Comparison of ENCODE assay signal across 2 cellular contexts in the genomic region with DNA sequence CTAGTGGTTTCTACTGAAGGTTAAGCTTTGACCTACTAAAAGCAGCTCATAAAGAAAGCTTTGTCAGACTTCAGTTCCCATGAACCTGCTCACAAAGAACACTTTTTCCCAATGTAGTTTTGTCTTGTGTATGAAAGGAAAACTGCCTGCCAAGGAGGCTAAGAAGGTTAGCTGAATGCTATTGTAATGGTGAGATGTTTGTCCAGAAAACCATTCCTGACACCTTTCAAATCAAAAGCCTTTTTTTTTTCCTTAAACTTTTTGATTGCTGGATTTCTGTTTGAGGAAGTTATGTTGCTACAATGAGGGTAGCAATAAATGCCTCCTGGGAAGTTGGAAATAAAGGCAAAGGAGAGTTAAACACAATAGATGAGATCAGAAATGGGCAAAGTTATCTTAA.
TF ChIP-seq lines count a peak whose summit lies in the region.

No MANE protein-coding gene starts in this region.

TF ChIP-seq in SK-N-SH, 30 proteins besides CTCF, POLR2A, EP300 and RAD21 (continued from another document):
- TF ChIP-seq, protein P1, sequence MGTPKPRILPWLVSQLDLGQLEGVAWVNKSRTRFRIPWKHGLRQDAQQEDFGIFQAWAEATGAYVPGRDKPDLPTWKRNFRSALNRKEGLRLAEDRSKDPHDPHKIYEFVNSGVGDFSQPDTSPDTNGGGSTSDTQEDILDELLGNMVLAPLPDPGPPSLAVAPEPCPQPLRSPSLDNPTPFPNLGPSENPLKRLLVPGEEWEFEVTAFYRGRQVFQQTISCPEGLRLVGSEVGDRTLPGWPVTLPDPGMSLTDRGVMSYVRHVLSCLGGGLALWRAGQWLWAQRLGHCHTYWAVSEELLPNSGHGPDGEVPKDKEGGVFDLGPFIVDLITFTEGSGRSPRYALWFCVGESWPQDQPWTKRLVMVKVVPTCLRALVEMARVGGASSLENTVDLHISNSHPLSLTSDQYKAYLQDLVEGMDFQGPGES (IDR thresholded peaks at IDR 0.05; ENCODE audit: low read depth, low read length): no peak
- no peak for TF ChIP-seq TCF12 (IDR thresholded peaks at IDR 0.05)
- TF ChIP-seq GABPA (IDR thresholded peaks at IDR 0.05; ENCODE audit: low read depth): no peak
- TF ChIP-seq, protein P2, sequence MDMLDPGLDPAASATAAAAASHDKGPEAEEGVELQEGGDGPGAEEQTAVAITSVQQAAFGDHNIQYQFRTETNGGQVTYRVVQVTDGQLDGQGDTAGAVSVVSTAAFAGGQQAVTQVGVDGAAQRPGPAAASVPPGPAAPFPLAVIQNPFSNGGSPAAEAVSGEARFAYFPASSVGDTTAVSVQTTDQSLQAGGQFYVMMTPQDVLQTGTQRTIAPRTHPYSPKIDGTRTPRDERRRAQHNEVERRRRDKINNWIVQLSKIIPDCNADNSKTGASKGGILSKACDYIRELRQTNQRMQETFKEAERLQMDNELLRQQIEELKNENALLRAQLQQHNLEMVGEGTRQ (IDR thresholded peaks at IDR 0.05; ENCODE audit: borderline replicate concordance, low read depth, low read length): no peak
- TF ChIP-seq, protein P3, sequence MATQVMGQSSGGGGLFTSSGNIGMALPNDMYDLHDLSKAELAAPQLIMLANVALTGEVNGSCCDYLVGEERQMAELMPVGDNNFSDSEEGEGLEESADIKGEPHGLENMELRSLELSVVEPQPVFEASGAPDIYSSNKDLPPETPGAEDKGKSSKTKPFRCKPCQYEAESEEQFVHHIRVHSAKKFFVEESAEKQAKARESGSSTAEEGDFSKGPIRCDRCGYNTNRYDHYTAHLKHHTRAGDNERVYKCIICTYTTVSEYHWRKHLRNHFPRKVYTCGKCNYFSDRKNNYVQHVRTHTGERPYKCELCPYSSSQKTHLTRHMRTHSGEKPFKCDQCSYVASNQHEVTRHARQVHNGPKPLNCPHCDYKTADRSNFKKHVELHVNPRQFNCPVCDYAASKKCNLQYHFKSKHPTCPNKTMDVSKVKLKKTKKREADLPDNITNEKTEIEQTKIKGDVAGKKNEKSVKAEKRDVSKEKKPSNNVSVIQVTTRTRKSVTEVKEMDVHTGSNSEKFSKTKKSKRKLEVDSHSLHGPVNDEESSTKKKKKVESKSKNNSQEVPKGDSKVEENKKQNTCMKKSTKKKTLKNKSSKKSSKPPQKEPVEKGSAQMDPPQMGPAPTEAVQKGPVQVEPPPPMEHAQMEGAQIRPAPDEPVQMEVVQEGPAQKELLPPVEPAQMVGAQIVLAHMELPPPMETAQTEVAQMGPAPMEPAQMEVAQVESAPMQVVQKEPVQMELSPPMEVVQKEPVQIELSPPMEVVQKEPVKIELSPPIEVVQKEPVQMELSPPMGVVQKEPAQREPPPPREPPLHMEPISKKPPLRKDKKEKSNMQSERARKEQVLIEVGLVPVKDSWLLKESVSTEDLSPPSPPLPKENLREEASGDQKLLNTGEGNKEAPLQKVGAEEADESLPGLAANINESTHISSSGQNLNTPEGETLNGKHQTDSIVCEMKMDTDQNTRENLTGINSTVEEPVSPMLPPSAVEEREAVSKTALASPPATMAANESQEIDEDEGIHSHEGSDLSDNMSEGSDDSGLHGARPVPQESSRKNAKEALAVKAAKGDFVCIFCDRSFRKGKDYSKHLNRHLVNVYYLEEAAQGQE (IDR thresholded peaks at IDR 0.05; ENCODE audit: low read depth, low read length): no peak
- TF ChIP-seq, protein P4, sequence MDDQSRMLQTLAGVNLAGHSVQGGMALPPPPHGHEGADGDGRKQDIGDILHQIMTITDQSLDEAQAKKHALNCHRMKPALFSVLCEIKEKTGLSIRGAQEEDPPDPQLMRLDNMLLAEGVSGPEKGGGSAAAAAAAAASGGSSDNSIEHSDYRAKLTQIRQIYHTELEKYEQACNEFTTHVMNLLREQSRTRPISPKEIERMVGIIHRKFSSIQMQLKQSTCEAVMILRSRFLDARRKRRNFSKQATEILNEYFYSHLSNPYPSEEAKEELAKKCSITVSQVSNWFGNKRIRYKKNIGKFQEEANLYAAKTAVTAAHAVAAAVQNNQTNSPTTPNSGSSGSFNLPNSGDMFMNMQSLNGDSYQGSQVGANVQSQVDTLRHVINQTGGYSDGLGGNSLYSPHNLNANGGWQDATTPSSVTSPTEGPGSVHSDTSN (IDR thresholded peaks at IDR 0.05): no peak
- no peak for TF ChIP-seq SMC3 (IDR thresholded peaks at IDR 0.05; ENCODE audit: low read depth, low read length)

TF ChIP-seq in SK-N-SH treated with all-trans-retinoic acid at 6 μM for 48 hours, 23 proteins besides CTCF, POLR2A, EP300 and RAD21 (continued from another document):
- no peak for TF ChIP-seq ZNF70 (CRISPR knock-in tag; IDR thresholded peaks at IDR 0.05)
- TF ChIP-seq, protein P5, sequence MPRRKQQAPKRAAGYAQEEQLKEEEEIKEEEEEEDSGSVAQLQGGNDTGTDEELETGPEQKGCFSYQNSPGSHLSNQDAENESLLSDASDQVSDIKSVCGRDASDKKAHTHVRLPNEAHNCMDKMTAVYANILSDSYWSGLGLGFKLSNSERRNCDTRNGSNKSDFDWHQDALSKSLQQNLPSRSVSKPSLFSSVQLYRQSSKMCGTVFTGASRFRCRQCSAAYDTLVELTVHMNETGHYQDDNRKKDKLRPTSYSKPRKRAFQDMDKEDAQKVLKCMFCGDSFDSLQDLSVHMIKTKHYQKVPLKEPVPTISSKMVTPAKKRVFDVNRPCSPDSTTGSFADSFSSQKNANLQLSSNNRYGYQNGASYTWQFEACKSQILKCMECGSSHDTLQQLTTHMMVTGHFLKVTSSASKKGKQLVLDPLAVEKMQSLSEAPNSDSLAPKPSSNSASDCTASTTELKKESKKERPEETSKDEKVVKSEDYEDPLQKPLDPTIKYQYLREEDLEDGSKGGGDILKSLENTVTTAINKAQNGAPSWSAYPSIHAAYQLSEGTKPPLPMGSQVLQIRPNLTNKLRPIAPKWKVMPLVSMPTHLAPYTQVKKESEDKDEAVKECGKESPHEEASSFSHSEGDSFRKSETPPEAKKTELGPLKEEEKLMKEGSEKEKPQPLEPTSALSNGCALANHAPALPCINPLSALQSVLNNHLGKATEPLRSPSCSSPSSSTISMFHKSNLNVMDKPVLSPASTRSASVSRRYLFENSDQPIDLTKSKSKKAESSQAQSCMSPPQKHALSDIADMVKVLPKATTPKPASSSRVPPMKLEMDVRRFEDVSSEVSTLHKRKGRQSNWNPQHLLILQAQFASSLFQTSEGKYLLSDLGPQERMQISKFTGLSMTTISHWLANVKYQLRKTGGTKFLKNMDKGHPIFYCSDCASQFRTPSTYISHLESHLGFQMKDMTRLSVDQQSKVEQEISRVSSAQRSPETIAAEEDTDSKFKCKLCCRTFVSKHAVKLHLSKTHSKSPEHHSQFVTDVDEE (CRISPR knock-in tag; IDR thresholded peaks at IDR 0.05): no peak
